In the genomic region with DNA sequence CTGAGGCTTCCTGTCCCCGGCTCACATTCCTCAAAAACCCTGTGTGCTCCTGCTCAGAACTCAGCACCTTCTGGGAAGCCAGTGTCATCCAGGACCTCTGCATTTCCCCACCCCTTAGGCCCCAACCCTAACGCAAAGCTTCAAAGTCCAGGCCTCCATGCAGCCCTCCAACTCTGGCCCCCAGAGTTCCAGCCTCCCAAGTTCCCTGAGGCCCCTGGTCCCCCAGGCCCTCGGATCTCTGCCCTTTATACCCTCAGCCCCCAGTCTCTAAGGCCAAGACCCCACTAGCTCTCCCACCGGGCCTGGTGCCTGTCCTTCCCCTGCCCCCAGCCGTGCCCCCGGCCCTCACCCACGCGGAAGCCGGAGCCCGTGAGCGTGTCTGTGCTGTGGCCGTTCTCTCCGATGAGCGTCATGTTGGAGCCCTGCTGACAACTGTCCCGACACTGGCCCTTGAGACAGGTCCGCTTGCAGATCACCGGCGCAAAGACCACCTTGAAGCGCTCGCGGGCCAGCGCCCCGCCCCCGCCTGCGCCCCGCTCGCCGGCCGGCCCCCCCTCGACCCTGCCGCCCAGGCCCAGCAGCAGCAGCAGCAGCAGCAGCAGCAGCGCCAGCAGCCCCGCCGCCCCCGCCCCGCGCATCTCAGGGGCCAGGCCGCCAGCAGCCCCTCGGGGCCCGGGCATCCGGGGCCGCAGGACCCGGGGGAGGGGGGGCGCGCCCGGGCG, we compare ENCODE assay signal across 6 cellular contexts.
DNase-seq lines count a peak whose midpoint lies in the region; ATAC-seq and TF ChIP-seq lines count a peak whose summit lies in the region.

No MANE protein-coding gene starts in this region.

- peak overlapping the region; percentile 83 for H3K4me3 Mint-ChIP-seq in nephron progenitor cell

- H3K36me3 ChIP-seq in HAP-1 (replicated peaks): no peaks in the 10 kb centered on the region; the same call in 1 of the 2 replicates
- H3K36me3 ChIP-seq in brain microvascular endothelial cell (replicated peaks): peaks cover 13% of the 10 kb centered on the region

- H3K9me3 Mint-ChIP-seq in nephron progenitor cell: no peaks in the 10 kb centered on the region

- H3K4me3 ChIP-seq in HAP-1 (peak overlapping the region; percentile 42), brain microvascular endothelial cell (ENCODE audit: low read depth, low read length) (peak overlapping the region; percentile 73)

- H3K36me3 Mint-ChIP-seq in nephron progenitor cell (ENCODE audit: low read depth): no peaks in the 10 kb centered on the region

- no peaks in the 10 kb centered on the region for H3K27me3 ChIP-seq in HAP-1 (ENCODE audit: low read depth)
- H3K27me3 ChIP-seq in brain microvascular endothelial cell (replicated peaks): no peaks in the 10 kb centered on the region

- in situ Hi-C loops in HAP-1 (cut with MboI; ENCODE audit: low sequenced_read_pairs): no loop called here
- in situ Hi-C loops in brain microvascular endothelial cell (cut with HindIII; ENCODE audit: low pct_ligation_motif_present, low sequenced_read_pairs): no loop called here

- H3K27me3 Mint-ChIP-seq in nephron progenitor cell (ENCODE audit: low read depth, poor library complexity): peaks cover 19% of the 10 kb centered on the region

- H3K27ac Mint-ChIP-seq in nephron progenitor cell: peak overlapping the region; percentile 22

- no peaks in the 10 kb centered on the region for H3K9me3 ChIP-seq in HAP-1

- ATAC-seq in HG03108 (IDR thresholded peaks at IDR 0.05; ENCODE audit: unreplicated experiment) (no peak), GM18519 (IDR thresholded peaks at IDR 0.05; ENCODE audit: low FRiP score, unreplicated experiment) (no peak)

- no peak for DNase-seq in HAP-1 (ENCODE audit: low spot score in 2 of 2)
- no peak for DNase-seq in brain microvascular endothelial cell
- peak; percentile 72 for DNase-seq in nephron progenitor cell
- DNase-seq in OCI-M1 (lab: John Stamatoyannopoulos, UW): no peak

- H3K4me1 Mint-ChIP-seq in nephron progenitor cell: peaks cover 76% of the 10 kb centered on the region

- H3K27ac ChIP-seq in brain microvascular endothelial cell: peak overlapping the region; percentile 89

- TF ChIP-seq CTCF in brain microvascular endothelial cell (IDR thresholded peaks at IDR 0.05; ENCODE audit: low read depth, low read length, missing control alignments): no peak
- TF ChIP-seq CTCF in nephron progenitor cell (IDR thresholded peaks at IDR 0.05): no peak

- H3K4me1 ChIP-seq in HAP-1: peaks cover 17% of the 10 kb centered on the region
